12 cellular contexts compared by ENCODE assay signal in the genomic region with DNA sequence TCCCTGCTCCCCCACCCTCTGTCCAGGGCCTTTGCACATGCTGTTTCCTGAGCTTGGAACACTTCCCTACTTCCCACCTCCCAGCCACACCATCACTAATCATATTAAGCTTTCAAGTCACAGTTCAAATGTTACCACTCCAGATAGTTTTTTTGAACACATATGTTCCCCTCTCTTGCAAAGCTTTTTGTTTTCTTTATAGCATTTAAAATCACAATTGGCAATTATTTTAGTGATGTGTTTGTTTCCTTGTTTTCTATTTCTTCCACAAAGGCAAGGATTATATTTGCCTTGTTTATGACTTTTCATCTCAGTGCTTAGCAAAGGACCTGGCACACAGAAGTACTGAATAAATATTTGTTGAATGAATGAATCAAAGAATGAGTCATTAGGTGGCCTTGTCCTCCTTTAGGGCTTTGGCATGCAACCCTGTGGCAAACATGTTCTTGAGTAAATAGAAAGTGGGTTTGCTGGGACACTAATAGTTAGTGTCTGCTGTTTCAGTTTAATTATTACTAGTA.
A peak's percentile ranks its signal among the peaks of the same experiment; 100 is the strongest.
DNase-seq lines count a peak whose midpoint lies in the region; ATAC-seq and TF ChIP-seq lines count a peak whose summit lies in the region.
"Had no signal": no experiment of that assay in that cellular context is flagged by ENCODE, and none has a peak within 500 bp of the region (broad histone marks: within the 10 kb centered on the region; RNA-seq: fewer than 3 reads in every experiment).

No MANE protein-coding gene starts in this region.

- no peak for TF ChIP-seq CTCF in LNCaP clone FGC (IDR thresholded peaks at IDR 0.05; ENCODE audit: control insufficient read depth, extremely low read depth, insufficient read depth)
- no peak for TF ChIP-seq CTCF in brain microvascular endothelial cell (IDR thresholded peaks at IDR 0.05; ENCODE audit: low read depth, low read length, missing control alignments)
- TF ChIP-seq CTCF in lower lobe of right lung (IDR thresholded peaks at IDR 0.05), result no peak

- H3K36me3 Mint-ChIP-seq in naive thymus-derived CD8-positive, alpha-beta T cell, result no peaks in the 10 kb centered on the region
- no peaks in the 10 kb centered on the region for H3K36me3 Mint-ChIP-seq in T-cell

- H3K27ac ChIP-seq in brain microvascular endothelial cell, result peak overlapping the region; percentile 34
- no peak overlapping the region for H3K27ac ChIP-seq in lower lobe of right lung

- H3K9me3 Mint-ChIP-seq in naive thymus-derived CD8-positive, alpha-beta T cell, result peaks cover 0 to 10% (median 5%) of the 10 kb centered on the region in 9 donors
- peaks cover 5 to 13% (median 13%) of the 10 kb centered on the region in 3 donors for H3K9me3 Mint-ChIP-seq in T-cell

- ATAC-seq in lower lobe of right lung (peak; percentile 80 to 81), HG02973 (IDR thresholded peaks at IDR 0.05; ENCODE audit: unreplicated experiment) (no peak), T-cell (replicated peaks in 1 of 4) (no peak)
- no peak for ATAC-seq in naive thymus-derived CD8-positive, alpha-beta T cell
- ATAC-seq: activated CD4-positive, CD25-positive, alpha-beta regulatory T cell treated with anti-CD3 and anti-CD28 coated beads, Interleukin-2, amount 50 U/mL, for 24 hours had no signal

- peak; percentile 42 for DNase-seq in COLO668 (lab: John Stamatoyannopoulos, UW; ENCODE audit: unreplicated experiment)
- DNase-seq in LNCaP clone FGC (ENCODE audit: low read depth), result peak; percentile 97
- DNase-seq in brain microvascular endothelial cell, result peak; percentile 16
- DNase-seq in lower lobe of right lung, result peak; percentile 32
- DNase-seq in HPDE6-E6E7 (ENCODE audit: extremely low spot score), result no peak
- DNase-seq in naive thymus-derived CD8-positive, alpha-beta T cell, result no peak
- no peak for DNase-seq in T-cell
- DNase-seq: NCI-H1105, NCI-H526 treated with DMSO at 0.1 percent for 48 hours, SK-N-SH had no signal

- intact Hi-C loops in lower lobe of right lung (cut with DNase I), result no loop called here

- no peak overlapping the region for H3K4me3 Mint-ChIP-seq in naive thymus-derived CD8-positive, alpha-beta T cell
- no peak overlapping the region for H3K4me3 Mint-ChIP-seq in T-cell

- peaks cover 9% of the 10 kb centered on the region for H3K4me1 ChIP-seq in lower lobe of right lung

- H3K27me3 ChIP-seq in brain microvascular endothelial cell (replicated peaks) (no peaks in the 10 kb centered on the region), lower lobe of right lung (ENCODE audit: low read depth) (no peaks in the 10 kb centered on the region)

- H3K4me3 ChIP-seq in LNCaP clone FGC (ENCODE audit: low read depth, low read length) (no peak overlapping the region), brain microvascular endothelial cell (ENCODE audit: low read depth, low read length) (no peak overlapping the region), lower lobe of right lung (no peak overlapping the region)

- H3K4me1 Mint-ChIP-seq in naive thymus-derived CD8-positive, alpha-beta T cell, result no peaks in the 10 kb centered on the region
- no peaks in the 10 kb centered on the region for H3K4me1 Mint-ChIP-seq in T-cell

- no peak overlapping the region for H3K27ac Mint-ChIP-seq in naive thymus-derived CD8-positive, alpha-beta T cell
- no peak overlapping the region for H3K27ac Mint-ChIP-seq in T-cell

- CTCF ChIA-PET in T-cell (lab: Charles Lee), result no interaction called here

- peaks cover 0 to 1% (median 0%) of the 10 kb centered on the region in 5 donors for H3K27me3 Mint-ChIP-seq in naive thymus-derived CD8-positive, alpha-beta T cell
- no peaks in the 10 kb centered on the region for H3K27me3 Mint-ChIP-seq in T-cell

- in situ Hi-C loops in brain microvascular endothelial cell (cut with HindIII; ENCODE audit: low pct_ligation_motif_present, low sequenced_read_pairs), result no loop called here

- POLR2A ChIA-PET in naive thymus-derived CD8-positive, alpha-beta T cell (lab: Charles Lee), result no interaction called here
- POLR2A ChIA-PET in T-cell (lab: Charles Lee), result no interaction called here

- no peaks in the 10 kb centered on the region for H3K9me3 ChIP-seq in lower lobe of right lung
- H3K9me3 ChIP-seq: SK-N-SH had no signal

- H3K36me3 ChIP-seq in brain microvascular endothelial cell (replicated peaks) (no peaks in the 10 kb centered on the region), lower lobe of right lung (no peaks in the 10 kb centered on the region)

Comparison
In these comparisons a context has a peak if more than half of its experiments do, and no peak if none do; other contexts are left out.
1. DNase-seq: peak in COLO668 (single experiment), LNCaP clone FGC (single experiment), brain microvascular endothelial cell (single experiment) and lower lobe of right lung (single experiment); none in HPDE6-E6E7 (single experiment), naive thymus-derived CD8-positive, alpha-beta T cell (0 of 10) and T-cell (0 of 34).
2. ATAC-seq: peak in lower lobe of right lung (2 of 2); none in naive thymus-derived CD8-positive, alpha-beta T cell (0 of 2), HG02973 (single experiment) and T-cell (0 of 4).